In the genomic region with DNA sequence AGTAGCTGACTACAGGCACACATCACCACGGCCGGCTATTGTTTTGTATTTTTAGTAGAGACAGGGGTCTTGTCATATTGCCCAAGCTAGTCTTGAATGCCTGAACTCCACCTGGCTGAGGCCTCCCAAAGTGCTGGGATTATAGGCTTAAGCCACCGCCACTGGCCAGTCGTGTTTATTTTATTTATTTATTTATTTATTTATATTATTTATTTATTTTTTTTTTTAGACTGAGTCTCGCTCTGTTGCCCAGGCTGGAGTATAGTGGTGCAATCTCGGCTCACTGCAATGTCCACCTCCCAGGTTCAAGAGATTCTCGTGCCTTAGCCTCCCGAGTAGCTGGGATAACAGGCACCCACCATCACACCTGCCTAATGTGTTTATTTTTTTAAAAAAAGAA, we compare ENCODE assay signal across 3 cellular contexts. TPM values are rescaled to one million over a fixed set of nuclear protein-coding genes. Genes with fewer than 3 reads are reported as not detected.
DNase-seq lines count a peak whose midpoint lies in the region; ATAC-seq, FAIRE-seq and TF ChIP-seq lines count a peak whose summit lies in the region.
"Not testable (repeated sequence)": the region's sequence is repeated elsewhere in the genome, so short reads cannot be mapped to it uniquely, and the experiment has no call there.

No MANE protein-coding gene starts in this region.

- H3K36me3 ChIP-seq in HEK293 (ENCODE audit: control insufficient read depth in 2 of 2, insufficient read depth in 1 of 2, low read length in 2 of 2) = not testable (repeated sequence)

- CTCF ChIA-PET in A549 (lab: Yijun Ruan, JAX); HEK293 (lab: Yijun Ruan, JAX): not testable (repeated sequence)

- not testable (repeated sequence) for TF ChIP-seq POLR2A in A549 (IDR thresholded peaks at IDR 0.05; ENCODE audit: low read length)

- TF ChIP-seq RAD21 in A549 (conservative IDR thresholded peaks at IDR 0.05 in 1 of 2, IDR thresholded peaks at IDR 0.05 in 1 of 2) = not testable (repeated sequence)

- not testable (repeated sequence) for DNase-seq in A549 (ENCODE audit: low read depth in 1 of 2, low spot score in 1 of 2)
- peak; percentile 32 for DNase-seq in CD1c-positive myeloid dendritic cell (ENCODE audit: extremely low spot score)

- H3K4me2 ChIP-seq in A549 = not testable (repeated sequence)

- POLR2A ChIA-PET in A549 (lab: Yijun Ruan, JAX) = interaction anchor here (1.2 kb wide), 1 partner anchor 22 kb away, joined by 3 read pairs; no protein-coding TSS in a partner anchor
- POLR2A ChIA-PET in HEK293 (lab: Yijun Ruan, JAX) = not testable (repeated sequence)

- H3K9me3 ChIP-seq in A549; HEK293 (ENCODE audit: control insufficient read depth, insufficient read depth, low read depth, low read length): not testable (repeated sequence)

- ATAC-seq in A549 = not testable (repeated sequence)

- peaks cover 11% of the 10 kb centered on the region for H3K4me1 ChIP-seq in A549
- H3K4me1 ChIP-seq in HEK293 (ENCODE audit: control insufficient read depth, insufficient read depth, low read length) = not testable (repeated sequence)

- TF ChIP-seq EP300 in A549 (IDR thresholded peaks at IDR 0.05) = not testable (repeated sequence)

- not testable (repeated sequence) for H3K27ac ChIP-seq in A549; HEK293 (ENCODE audit: extremely low read depth, low read depth, low read length)

- not testable (repeated sequence) for TF ChIP-seq CTCF in A549 (IDR thresholded peaks at IDR 0.05); HEK293 (tag by site-specific recombination; IDR thresholded peaks at IDR 0.05)

- peak; percentile 18 for FAIRE-seq in A549 (lab: Jason Lieb, UNC)

- WGBS in A549 (ENCODE audit: missing lambda C conversion rate) = 79% methylated on average over 8 of the region's 8 CpGs

- not testable (repeated sequence) for H3K4me3 ChIP-seq in A549; HEK293 (ENCODE audit: low read depth, low read length)

TF ChIP-seq in A549, 52 proteins besides CTCF, POLR2A, EP300 and RAD21:
- TF ChIP-seq ZC3H11A (IDR thresholded peaks at IDR 0.05) = 0 out of 2 replicates have a peak, but pooled peaks have one; percentile 10

TF ChIP-seq in HEK293, 187 proteins besides CTCF, POLR2A, EP300 and RAD21 (continues in another document):
- peak; percentile 74 for TF ChIP-seq ZNF426 (tag by site-specific recombination; IDR thresholded peaks at IDR 0.05)
- TF ChIP-seq, protein P1, sequence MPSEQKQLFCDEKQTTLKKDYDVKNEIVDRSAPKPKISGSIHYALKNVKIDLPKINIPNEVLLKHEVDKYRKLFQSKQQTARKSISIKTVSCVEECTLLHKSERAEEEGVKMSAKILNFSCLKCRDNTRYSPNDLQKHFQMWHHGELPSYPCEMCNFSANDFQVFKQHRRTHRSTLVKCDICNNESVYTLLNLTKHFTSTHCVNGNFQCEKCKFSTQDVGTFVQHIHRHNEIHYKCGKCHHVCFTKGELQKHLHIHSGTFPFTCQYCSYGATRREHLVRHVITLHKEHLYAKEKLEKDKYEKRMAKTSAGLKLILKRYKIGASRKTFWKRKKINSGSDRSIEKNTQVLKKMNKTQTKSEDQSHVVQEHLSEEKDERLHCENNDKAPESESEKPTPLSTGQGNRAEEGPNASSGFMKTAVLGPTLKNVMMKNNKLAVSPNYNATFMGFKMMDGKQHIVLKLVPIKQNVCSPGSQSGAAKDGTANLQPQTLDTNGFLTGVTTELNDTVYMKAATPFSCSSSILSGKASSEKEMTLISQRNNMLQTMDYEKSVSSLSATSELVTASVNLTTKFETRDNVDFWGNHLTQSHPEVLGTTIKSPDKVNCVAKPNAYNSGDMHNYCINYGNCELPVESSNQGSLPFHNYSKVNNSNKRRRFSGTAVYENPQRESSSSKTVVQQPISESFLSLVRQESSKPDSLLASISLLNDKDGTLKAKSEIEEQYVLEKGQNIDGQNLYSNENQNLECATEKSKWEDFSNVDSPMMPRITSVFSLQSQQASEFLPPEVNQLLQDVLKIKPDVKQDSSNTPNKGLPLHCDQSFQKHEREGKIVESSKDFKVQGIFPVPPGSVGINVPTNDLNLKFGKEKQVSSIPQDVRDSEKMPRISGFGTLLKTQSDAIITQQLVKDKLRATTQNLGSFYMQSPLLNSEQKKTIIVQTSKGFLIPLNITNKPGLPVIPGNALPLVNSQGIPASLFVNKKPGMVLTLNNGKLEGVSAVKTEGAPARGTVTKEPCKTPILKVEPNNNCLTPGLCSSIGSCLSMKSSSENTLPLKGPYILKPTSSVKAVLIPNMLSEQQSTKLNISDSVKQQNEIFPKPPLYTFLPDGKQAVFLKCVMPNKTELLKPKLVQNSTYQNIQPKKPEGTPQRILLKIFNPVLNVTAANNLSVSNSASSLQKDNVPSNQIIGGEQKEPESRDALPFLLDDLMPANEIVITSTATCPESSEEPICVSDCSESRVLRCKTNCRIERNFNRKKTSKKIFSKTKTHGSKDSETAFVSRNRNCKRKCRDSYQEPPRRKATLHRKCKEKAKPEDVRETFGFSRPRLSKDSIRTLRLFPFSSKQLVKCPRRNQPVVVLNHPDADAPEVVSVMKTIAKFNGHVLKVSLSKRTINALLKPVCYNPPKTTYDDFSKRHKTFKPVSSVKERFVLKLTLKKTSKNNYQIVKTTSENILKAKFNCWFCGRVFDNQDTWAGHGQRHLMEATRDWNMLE (tag by site-specific recombination; conservative IDR thresholded peaks at IDR 0.05; ENCODE audit: low read depth) = peak; percentile 90
- peak; percentile 69 for TF ChIP-seq ZBTB8A (tag by site-specific recombination; IDR thresholded peaks at IDR 0.05)
- TF ChIP-seq ZNF555 (tag by site-specific recombination; conservative IDR thresholded peaks at IDR 0.05) = peak; percentile 63
- TF ChIP-seq, protein P2, sequence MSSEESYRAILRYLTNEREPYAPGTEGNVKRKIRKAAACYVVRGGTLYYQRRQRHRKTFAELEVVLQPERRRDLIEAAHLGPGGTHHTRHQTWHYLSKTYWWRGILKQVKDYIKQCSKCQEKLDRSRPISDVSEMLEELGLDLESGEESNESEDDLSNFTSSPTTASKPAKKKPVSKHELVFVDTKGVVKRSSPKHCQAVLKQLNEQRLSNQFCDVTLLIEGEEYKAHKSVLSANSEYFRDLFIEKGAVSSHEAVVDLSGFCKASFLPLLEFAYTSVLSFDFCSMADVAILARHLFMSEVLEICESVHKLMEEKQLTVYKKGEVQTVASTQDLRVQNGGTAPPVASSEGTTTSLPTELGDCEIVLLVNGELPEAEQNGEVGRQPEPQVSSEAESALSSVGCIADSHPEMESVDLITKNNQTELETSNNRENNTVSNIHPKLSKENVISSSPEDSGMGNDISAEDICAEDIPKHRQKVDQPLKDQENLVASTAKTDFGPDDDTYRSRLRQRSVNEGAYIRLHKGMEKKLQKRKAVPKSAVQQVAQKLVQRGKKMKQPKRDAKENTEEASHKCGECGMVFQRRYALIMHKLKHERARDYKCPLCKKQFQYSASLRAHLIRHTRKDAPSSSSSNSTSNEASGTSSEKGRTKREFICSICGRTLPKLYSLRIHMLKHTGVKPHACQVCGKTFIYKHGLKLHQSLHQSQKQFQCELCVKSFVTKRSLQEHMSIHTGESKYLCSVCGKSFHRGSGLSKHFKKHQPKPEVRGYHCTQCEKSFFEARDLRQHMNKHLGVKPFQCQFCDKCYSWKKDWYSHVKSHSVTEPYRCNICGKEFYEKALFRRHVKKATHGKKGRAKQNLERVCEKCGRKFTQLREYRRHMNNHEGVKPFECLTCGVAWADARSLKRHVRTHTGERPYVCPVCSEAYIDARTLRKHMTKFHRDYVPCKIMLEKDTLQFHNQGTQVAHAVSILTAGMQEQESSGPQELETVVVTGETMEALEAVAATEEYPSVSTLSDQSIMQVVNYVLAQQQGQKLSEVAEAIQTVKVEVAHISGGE (tag by site-specific recombination; conservative IDR thresholded peaks at IDR 0.05; ENCODE audit: low read depth) = peak; percentile 72
- peak; percentile 62; the same call in 1 of the 2 replicates for TF ChIP-seq ZNF558 (tag by site-specific recombination; IDR thresholded peaks at IDR 0.05)
- peak; percentile 25; the same call in 1 of the 2 replicates for TF ChIP-seq GLI2 (tag by site-specific recombination; IDR thresholded peaks at IDR 0.05; ENCODE audit: borderline replicate concordance, low read depth)
- TF ChIP-seq ZNF394 (tag by site-specific recombination; IDR thresholded peaks at IDR 0.05; ENCODE audit: borderline replicate concordance) = peak; percentile 92
- peak; percentile 35 for TF ChIP-seq ZNF654 (tag by site-specific recombination; IDR thresholded peaks at IDR 0.05; ENCODE audit: low read depth)
- peak; percentile 44 for TF ChIP-seq ZNF510 (tag by site-specific recombination; IDR thresholded peaks at IDR 0.05; ENCODE audit: insufficient replicate concordance)
- peak; percentile 54; the same call in 1 of the 2 replicates for TF ChIP-seq ZXDB (tag by site-specific recombination; IDR thresholded peaks at IDR 0.05)
- peak; percentile 35; the same call in 1 of the 2 replicates for TF ChIP-seq ZNF560 (tag by site-specific recombination; IDR thresholded peaks at IDR 0.05; ENCODE audit: borderline replicate concordance)

RNA-seq across cellular contexts. Expression of a gene that starts 6.0 kb away (rescaled TPM):
- 13.1 and 17.7 TPM in 2 replicates for polyA plus RNA-seq in A549 (2011; rRNA removed)
- polyA plus RNA-seq in A549 (2012; cell fraction: cytosol; rRNA removed) = 3.4 and 3.9 TPM in 2 replicates
- polyA plus RNA-seq in A549 (2012; cell fraction: nucleus; rRNA removed) = 5.8 and 9.5 TPM in 2 replicates
- 4.2 to 4.5 TPM (median 4.5 TPM) in 3 replicates for polyA plus RNA-seq in A549 (2017; fragmentation: RNase III; extraction: RNeasy Plus Mini Kit Qiagen cat#74134 plus additional on column Dnase treatment)
- polyA minus RNA-seq in A549 (2011; rRNA and poly(A)+ RNA removed) = 47.6 and 50.4 TPM in 2 replicates
